ENCODE assay signal across 22 cellular contexts in genomic region chr4:120830204-120830603, GRCh38.
DNase-seq lines count a peak whose midpoint lies in the region; ATAC-seq and TF ChIP-seq lines count a peak whose summit lies in the region.
"Had no signal": no experiment of that assay in that cellular context is flagged by ENCODE, and none has a peak within 500 bp of the region (broad histone marks: within the 10 kb centered on the region; RNA-seq: fewer than 3 reads in every experiment).

No MANE protein-coding gene starts in this region.

- H3K27me3 ChIP-seq in adrenal gland, result no peaks in the 10 kb centered on the region
- H3K27me3 ChIP-seq in skeletal muscle tissue (ENCODE audit: control insufficient read depth in 3 of 3, insufficient read depth in 3 of 3, low read length in 3 of 3), result no peaks in the 10 kb centered on the region
- H3K27me3 ChIP-seq: left lung, suprapubic skin, uterus had no signal

- no peak for TF ChIP-seq POLR2A in adrenal gland (IDR thresholded peaks at IDR 0.05)

- H3K36me3 ChIP-seq in adrenal gland (replicated peaks in 1 of 2) (no peaks in the 10 kb centered on the region), skeletal muscle tissue (ENCODE audit: control insufficient read depth in 3 of 3, insufficient read depth in 3 of 3, low read length in 3 of 3) (no peaks in the 10 kb centered on the region)
- H3K36me3 ChIP-seq: suprapubic skin, uterus, WERI-Rb-1 had no signal

- no peak for TF ChIP-seq CTCF in HFF-Myc (IDR thresholded peaks at IDR 0.05; ENCODE audit: low read depth, low read length, missing control alignments)
- TF ChIP-seq CTCF in adrenal gland (IDR thresholded peaks at IDR 0.05), result no peak

- no peaks in the 10 kb centered on the region for H3K9me3 ChIP-seq in adrenal gland (replicated peaks in 1 of 3)
- no peaks in the 10 kb centered on the region for H3K9me3 ChIP-seq in skeletal muscle tissue (ENCODE audit: control insufficient read depth in 3 of 3, low read length in 3 of 3)
- H3K9me3 ChIP-seq: suprapubic skin, uterus had no signal

- DNase-seq in HFF-Myc (ENCODE audit: extremely low read depth, low read depth) (peak; percentile 41), adrenal gland (peak in 6 of 7 donors; percentile 53 to 74 (median 72)), left cardiac atrium (peak; percentile 48), NCI-H226 (no peak), T-helper 9 cell (no peak)
- no peak for DNase-seq in NK-92 treated with Interleukin-12 subunit alpha and Interleukin-12 subunit beta, amount 100 ng/mL, for 24 hours (lab: John Stamatoyannopoulos, UW)
- DNase-seq: activated CD4-positive, alpha-beta T cell treated with anti-CD3 and anti-CD28 coated beads, Interleukin-2, amount 50 U/mL, for 1 hour; AML-193; effector CD8-positive, alpha-beta T cell; HCEC 1CT; Kasumi-1; left lung; NCI-H1092; NCI-H2227 treated with DMSO at 0.1 percent for 48 hours; stimulated activated CD4-positive, alpha-beta T cell treated with anti-CD3 and anti-CD28 coated beads, Interleukin-2, amount 100 ng/mL, for 24 hours; uterus; WERI-Rb-1 had no signal

- WGBS in adrenal gland, 4 donors, result 33 to 44% (median 38%) methylated on average over 7 of the region's 7 CpGs

- intact Hi-C loops in adrenal gland (cut with DNase I) (no loop called here), left cardiac atrium (cut with DNase I) (no loop called here)

- no peak overlapping the region for H3K9ac ChIP-seq in skeletal muscle tissue (ENCODE audit: low read depth in 1 of 3, low read length in 3 of 3)

- H3K4me3 ChIP-seq in HFF-Myc (replicated peaks; ENCODE audit: low read depth, low read length), result no peak overlapping the region
- peak overlapping the region in 1 of 4 donors; percentile 7 for H3K4me3 ChIP-seq in adrenal gland
- peak overlapping the region in 1 of 3 donors; percentile 6 for H3K4me3 ChIP-seq in skeletal muscle tissue (ENCODE audit: low read length in 3 of 3)
- H3K4me3 ChIP-seq: left lung, suprapubic skin, uterus had no signal

- H3K27ac ChIP-seq in adrenal gland (peak overlapping the region in 1 of 5 donors; percentile 11), skeletal muscle tissue (ENCODE audit: low read depth, low read length) (peak overlapping the region; percentile 7)
- H3K27ac ChIP-seq: left lung, suprapubic skin, uterus, WERI-Rb-1 had no signal

- H3K4me1 ChIP-seq in adrenal gland (replicated peaks in 1 of 2), result peaks cover 3 to 21% of the 10 kb centered on the region in 2 donors
- peaks cover 0 to 6% (median 3%) of the 10 kb centered on the region in 3 donors for H3K4me1 ChIP-seq in skeletal muscle tissue (ENCODE audit: control insufficient read depth in 3 of 3, insufficient read depth in 3 of 3, low read length in 3 of 3)
- H3K4me1 ChIP-seq: left lung, suprapubic skin, uterus had no signal

- ATAC-seq in left cardiac atrium, result peak; percentile 96 to 97
- ATAC-seq: esophagus mucosa; left lung; natural killer cell treated with Interleukin-12 subunit alpha and Interleukin-12 subunit beta and Interleukin-15 and Interleukin-18, amount 100 ng/mL, for 72 hours; stimulated activated effector memory CD8-positive, alpha-beta T cell treated with anti-CD3 and anti-CD28 coated beads, Interleukin-12 subunit alpha, Interleukin-12 subunit beta, amount 100 ng/mL, for 72 hours had no signal

Comparison
In these comparisons a context has a peak if more than half of its experiments do, and no peak if none do; other contexts are left out.
1. DNase-seq: peak in HFF-Myc (single experiment), adrenal gland (6 of 7) and left cardiac atrium (single experiment); none in NCI-H226 (single experiment), NK-92 treated with Interleukin-12 subunit alpha and Interleukin-12 subunit beta, amount 100 ng/mL, for 24 hours (single experiment) and T-helper 9 cell (single experiment).